ENCODE assay signal across 19 cellular contexts in the genomic region with DNA sequence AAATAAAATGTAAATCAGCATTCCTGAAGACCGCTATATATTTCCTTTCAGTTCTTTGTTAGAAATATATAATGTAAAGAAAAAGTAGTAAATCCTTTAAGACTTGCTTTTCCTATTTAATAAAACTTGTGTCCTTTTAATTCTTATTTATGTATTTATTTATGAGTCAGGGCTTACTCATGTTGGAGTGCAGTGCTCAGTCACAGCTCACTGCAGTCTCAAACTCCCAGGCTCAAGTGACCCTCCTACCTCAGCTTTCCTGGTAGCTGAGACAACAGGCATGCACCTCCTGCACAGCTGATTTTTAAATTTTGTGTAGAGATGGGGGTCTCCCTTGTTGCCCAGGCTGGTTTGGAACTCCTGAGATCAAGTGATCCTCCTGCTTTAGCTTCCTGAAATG.
DNase-seq lines count a peak whose midpoint lies in the region; ATAC-seq and TF ChIP-seq lines count a peak whose summit lies in the region.
"Had no signal": no experiment of that assay in that cellular context is flagged by ENCODE, and none has a peak within 500 bp of the region (broad histone marks: within the 10 kb centered on the region; RNA-seq: fewer than 3 reads in every experiment).

No MANE protein-coding gene starts in this region.

- no peaks in the 10 kb centered on the region for H3K27me3 Mint-ChIP-seq in GM23338 (ENCODE audit: insufficient read depth, low read depth, poor library complexity)
- H3K27me3 Mint-ChIP-seq: activated naive CD8-positive, alpha-beta T cell had no signal

- H3K4me3 Mint-ChIP-seq in GM23338, result no peak overlapping the region
- H3K4me3 Mint-ChIP-seq: activated naive CD8-positive, alpha-beta T cell; CD8-positive, alpha-beta T cell; immature natural killer cell; nephron progenitor cell had no signal

- H3K4me3 ChIP-seq in GM23338, result no peak overlapping the region
- no peak overlapping the region for H3K4me3 ChIP-seq in gastrocnemius medialis
- H3K4me3 ChIP-seq: mucosa of descending colon, suprapubic skin, vagina had no signal

- H4K20me1 ChIP-seq in GM23338 (replicated peaks; ENCODE audit: insufficient read depth), result no peaks in the 10 kb centered on the region

- peaks cover 20% of the 10 kb centered on the region; the same call in 2 of the 3 replicates for H3K9me3 Mint-ChIP-seq in GM23338

- no peak for TF ChIP-seq POLR2A in gastrocnemius medialis (IDR thresholded peaks at IDR 0.05)

- H3K36me3 ChIP-seq in GM23338 (ENCODE audit: insufficient read depth) (no peaks in the 10 kb centered on the region), gastrocnemius medialis (no peaks in the 10 kb centered on the region)
- H3K36me3 ChIP-seq: suprapubic skin, vagina had no signal

- H3K36me3 Mint-ChIP-seq in GM23338 (ENCODE audit: low read depth), result peaks cover 14% of the 10 kb centered on the region; the same call in 1 of the 3 replicates
- H3K36me3 Mint-ChIP-seq: activated naive CD8-positive, alpha-beta T cell; CD8-positive, alpha-beta T cell; immature natural killer cell had no signal

- H3K4me1 ChIP-seq in GM23338 (ENCODE audit: insufficient read depth), result no peaks in the 10 kb centered on the region
- no peaks in the 10 kb centered on the region for H3K4me1 ChIP-seq in gastrocnemius medialis
- H3K4me1 ChIP-seq: parathyroid adenoma, suprapubic skin, vagina had no signal

- H3F3A ChIP-seq in GM23338 (replicated peaks; ENCODE audit: low read depth), result no peaks in the 10 kb centered on the region

- H2AFZ ChIP-seq in GM23338, result peak overlapping the region; percentile 77
- H2AFZ ChIP-seq: parathyroid adenoma had no signal

- H3K27me3 ChIP-seq in GM23338 (ENCODE audit: insufficient read depth) (no peaks in the 10 kb centered on the region), gastrocnemius medialis (no peaks in the 10 kb centered on the region)
- H3K27me3 ChIP-seq: suprapubic skin, vagina had no signal

- in situ Hi-C loops in gastrocnemius medialis (cut with MboI; ENCODE audit: low sequenced_read_pairs in 4 of 4), result no loop called here

- no peak overlapping the region for H3K27ac Mint-ChIP-seq in GM23338
- H3K27ac Mint-ChIP-seq: activated naive CD8-positive, alpha-beta T cell; CD8-positive, alpha-beta T cell; immature natural killer cell; nephron progenitor cell had no signal

- H3K9me2 ChIP-seq in GM23338 (ENCODE audit: insufficient read depth), result 0 out of 2 replicates have a peak, but pooled peaks cover 3% of the 10 kb centered on the region

- intact Hi-C loops in gastrocnemius medialis (cut with DNase I; ENCODE audit: low total_unique reads), result no loop called here

- H3K4me2 ChIP-seq in GM23338, result no peak overlapping the region

- no peaks in the 10 kb centered on the region for H3K9me3 ChIP-seq in gastrocnemius medialis
- H3K9me3 ChIP-seq: mucosa of descending colon, suprapubic skin, vagina had no signal

- H3K4me1 Mint-ChIP-seq in GM23338, result no peaks in the 10 kb centered on the region; the same call in 2 of the 3 replicates
- H3K4me1 Mint-ChIP-seq: immature natural killer cell, nephron progenitor cell had no signal

- DNase-seq in GM23338 (ENCODE audit: low spot score), result no peak
- DNase-seq in NCI-H69 (lab: John Stamatoyannopoulos, UW), result peak; percentile 44
- peak; percentile 24 for DNase-seq in renal cortical epithelial cell (ENCODE audit: low read depth)
- DNase-seq in gastrocnemius medialis, result no peak
- DNase-seq: CD8-positive, alpha-beta T cell; DMS79 treated with DMSO at 0.1 percent for 48 hours; immature natural killer cell; mucosa of descending colon; NCI-H1105 treated with DMSO at 0.1 percent for 48 hours; NCI-H2081 treated with DMSO at 0.1 percent for 48 hours; NCI-H524 treated with DMSO at 0.1 percent for 48 hours; nephron progenitor cell had no signal

- ATAC-seq in GM23338 (no peak), esophagus mucosa (peak; percentile 57), GM21360 (IDR thresholded peaks at IDR 0.05; ENCODE audit: unreplicated experiment) (no peak), HG03045 (IDR thresholded peaks at IDR 0.05; ENCODE audit: unreplicated experiment) (no peak), gastrocnemius medialis (no peak)
- ATAC-seq: CD8-positive, alpha-beta T cell; mucosa of descending colon had no signal

- H3K79me2 ChIP-seq in GM23338 (replicated peaks; ENCODE audit: insufficient read depth), result no peaks in the 10 kb centered on the region
- H3K79me2 ChIP-seq: parathyroid adenoma had no signal

- H3K27ac ChIP-seq in GM23338 (ENCODE audit: low read depth), result no peak overlapping the region
- no peak overlapping the region for H3K27ac ChIP-seq in gastrocnemius medialis
- H3K27ac ChIP-seq: parathyroid adenoma, suprapubic skin, vagina had no signal

- TF ChIP-seq CTCF in GM23338 (conservative IDR thresholded peaks at IDR 0.05; ENCODE audit: low read depth in 2 of 2), result no peak
- TF ChIP-seq CTCF in gastrocnemius medialis (IDR thresholded peaks at IDR 0.05 in 4 of 5, conservative IDR thresholded peaks at IDR 0.05 in 1 of 5), result no peak

TF ChIP-seq in GM23338, 12 proteins besides CTCF, POLR2A, EP300 and RAD21 (continues in another document):
- TF ChIP-seq ZNF462 (CRISPR knock-in tag; IDR thresholded peaks at IDR 0.05) (no peak), JUNB (IDR thresholded peaks at IDR 0.05; ENCODE audit: unreplicated experiment) (no peak), ZNF114 (CRISPR knock-in tag; IDR thresholded peaks at IDR 0.05) (no peak), EZH2phosphoT487 (IDR thresholded peaks at IDR 0.05; ENCODE audit: unreplicated experiment) (no peak), ETS1 (IDR thresholded peaks at IDR 0.05) (no peak)

Comparison
In these comparisons a context has a peak if more than half of its experiments do, and no peak if none do; other contexts are left out.
1. DNase-seq: peak in NCI-H69 (single experiment) and renal cortical epithelial cell (single experiment); none in GM23338 (single experiment) and gastrocnemius medialis (0 of 2).